29 cellular contexts compared by ENCODE assay signal in the genomic region with DNA sequence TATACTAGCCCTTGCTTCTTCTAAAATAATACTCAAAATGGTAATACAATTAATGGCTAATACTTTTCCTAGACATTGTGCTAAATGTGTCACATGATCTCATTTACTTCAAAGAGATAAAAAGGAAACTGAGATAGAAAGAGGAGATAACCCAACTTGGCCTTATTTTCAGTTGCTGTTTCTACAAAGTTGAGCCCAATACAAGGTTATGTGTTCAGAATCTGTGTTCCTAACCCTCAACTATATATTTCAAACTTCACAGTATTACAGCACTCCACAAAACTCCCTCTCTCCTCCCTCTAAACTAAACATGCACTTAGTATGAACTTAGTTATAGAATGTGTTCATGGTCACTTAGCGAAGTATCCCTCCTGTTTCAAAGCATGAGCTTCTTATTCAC.
"Had no signal": no experiment of that assay in that cellular context is flagged by ENCODE, and none has a peak within 500 bp of the region (broad histone marks: within the 10 kb centered on the region; RNA-seq: fewer than 3 reads in every experiment).

No MANE protein-coding gene starts in this region.

- H3K9me3 ChIP-seq: SJCRH30, SK-N-SH had no signal

- H3K4me3 ChIP-seq: PC-9, SJCRH30 had no signal

- DNase-seq: Karpas-422; MM.1S; MV-4-11; NCI-H1092; NCI-H1105; NCI-H1417 treated with DMSO at 0.1 percent for 48 hours; NCI-H1436 treated with DMSO at 0.1 percent for 48 hours; NCI-H1694 treated with DMSO at 0.1 percent for 48 hours; NCI-H187 treated with DMSO at 0.1 percent for 48 hours; NCI-H2029; NCI-H2081; NCI-H2171 treated with DMSO at 0.1 percent for 48 hours; NCI-H2227 treated with DMSO at 0.1 percent for 48 hours; NCI-H345; NCI-H510A treated with DMSO at 0.1 percent for 48 hours; NCI-H526; NCI-H69; NCI-H748 treated with DMSO at 0.1 percent for 48 hours; NCI-H82; NK-92 treated with Interleukin-12 subunit alpha and Interleukin-12 subunit beta, amount 100 ng/mL, for 24 hours; PC-9; SHP77; SIG-M5; SJCRH30; SK-N-SH; SW 1271; T-helper 1 cell had no signal

- H3K27ac ChIP-seq: KMS-11, PC-9, RWPE1, SJCRH30 had no signal

- H3K9ac ChIP-seq: KMS-11, SK-N-SH had no signal

- H3K36me3 ChIP-seq: SJCRH30 had no signal
